In the genomic region with DNA sequence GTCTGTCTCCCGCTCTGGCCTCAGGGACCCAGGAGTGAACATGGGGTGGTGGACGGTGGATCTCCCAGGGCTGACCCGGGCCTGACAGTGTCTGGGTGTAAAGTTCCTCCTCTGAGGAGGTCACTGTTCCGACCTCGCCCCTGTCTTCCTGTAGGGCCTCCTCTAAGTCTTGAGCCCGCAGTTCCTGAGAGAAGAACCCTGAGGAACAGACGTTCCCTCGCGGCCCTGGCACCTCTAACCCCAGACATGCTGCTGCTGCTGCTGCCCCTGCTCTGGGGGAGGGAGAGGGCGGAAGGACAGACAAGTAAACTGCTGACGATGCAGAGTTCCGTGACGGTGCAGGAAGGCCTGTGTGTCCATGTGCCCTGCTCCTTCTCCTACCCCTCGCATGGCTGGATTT, we compare ENCODE assay signal across 11 cellular contexts. TPM values are rescaled to one million over a fixed set of nuclear protein-coding genes. Genes with fewer than 3 reads are reported as not detected.
DNase-seq lines count a peak whose midpoint lies in the region; ATAC-seq and TF ChIP-seq lines count a peak whose summit lies in the region.
"Had no signal": no experiment of that assay in that cellular context is flagged by ENCODE, and none has a peak within 500 bp of the region (broad histone marks: within the 10 kb centered on the region; RNA-seq: fewer than 3 reads in every experiment).

A gene (plus strand): TSS at position 178 of the 400 bp plus-strand sequence. CDS start 69 bp downstream, at position 247.

- intact Hi-C loops in activated CD8-positive, alpha-beta T cell treated with anti-CD3 and anti-CD28 coated beads for 36 hours (cut with micrococcal nuclease) = no loop called here
- intact Hi-C loops in right cardiac atrium (cut with DNase I) = no loop called here
- intact Hi-C loops in sigmoid colon (cut with DNase I) = no loop called here

- H3K4me3 ChIP-seq in HL-60 (replicated peaks; ENCODE audit: insufficient read depth, low read length) (peak within 1 kb of the TSS; percentile 29), right cardiac atrium (ENCODE audit: low read length) (no peak within 1 kb of the TSS), sigmoid colon (peak within 1 kb of the TSS in 2 of 4 donors; percentile 28 to 29)

- peak within 1 kb of the TSS; percentile 65 for H3K27ac ChIP-seq in HL-60 (replicated peaks)
- no peak within 1 kb of the TSS for H3K27ac ChIP-seq in right cardiac atrium (ENCODE audit: low read length)
- peak within 1 kb of the TSS; percentile 24 to 54 (median 41) for H3K27ac ChIP-seq in sigmoid colon

- 54% methylated on average over 14 of the region's 14 CpGs for WGBS in right cardiac atrium
- 66 to 72% methylated on average over 14 of the region's 14 CpGs for WGBS in sigmoid colon, 2 donors

- no peaks in the 10 kb centered on the region for H3K36me3 ChIP-seq in sigmoid colon

- TF ChIP-seq POLR2A in sigmoid colon (IDR thresholded peaks at IDR 0.05) = no peak

- peaks cover 71% of the 10 kb centered on the region for H3K4me1 Mint-ChIP-seq in activated CD8-positive, alpha-beta T cell treated with anti-CD3 and anti-CD28 coated beads for 36 hours (ENCODE audit: low read depth)

- H3K36me3 Mint-ChIP-seq in activated CD8-positive, alpha-beta T cell treated with anti-CD3 and anti-CD28 coated beads for 36 hours (ENCODE audit: low read depth) = peaks cover 2% of the 10 kb centered on the region

- no peaks in the 10 kb centered on the region for H3K9me3 Mint-ChIP-seq in activated CD8-positive, alpha-beta T cell treated with anti-CD3 and anti-CD28 coated beads for 36 hours

- CTCF ChIA-PET in activated CD8-positive, alpha-beta T cell treated with anti-CD3 and anti-CD28 coated beads for 36 hours (lab: Charles Lee) = interaction anchor here (1.2 to 1.4 kb wide), 3 partner anchors 10 to 135 kb away, joined by 3 to 4 read pairs (median 4); no protein-coding TSS in a partner anchor

- no peaks in the 10 kb centered on the region for H3K4me1 ChIP-seq in right cardiac atrium (ENCODE audit: control insufficient read depth, insufficient read depth, low read length)
- no peaks in the 10 kb centered on the region for H3K4me1 ChIP-seq in sigmoid colon

- H3K27me3 ChIP-seq in HL-60 (ENCODE audit: insufficient read depth, poor library complexity, severe bottlenecking) = no peaks in the 10 kb centered on the region
- no peaks in the 10 kb centered on the region for H3K27me3 ChIP-seq in right cardiac atrium (ENCODE audit: control insufficient read depth, insufficient read depth)
- peaks cover 0 to 23% (median 0%) of the 10 kb centered on the region in 3 donors for H3K27me3 ChIP-seq in sigmoid colon

- POLR2A ChIA-PET in activated CD8-positive, alpha-beta T cell treated with anti-CD3 and anti-CD28 coated beads for 36 hours (lab: Charles Lee) = interaction anchor here (1.0 to 1.2 kb wide), 2 partner anchors 11 to 28 kb away, joined by 3 read pairs; no protein-coding TSS in a partner anchor

- no peak for ATAC-seq in activated CD8-positive, alpha-beta T cell treated with anti-CD3 and anti-CD28 coated beads for 36 hours
- ATAC-seq in right cardiac atrium (peak; percentile 33 to 53), HG03097 (IDR thresholded peaks at IDR 0.05; ENCODE audit: low FRiP score, unreplicated experiment) (no peak)

- H3K27ac Mint-ChIP-seq in activated CD8-positive, alpha-beta T cell treated with anti-CD3 and anti-CD28 coated beads for 36 hours = peak within 1 kb of the TSS; percentile 88

- TF ChIP-seq CTCF in HL-60 (IDR thresholded peaks at IDR 0.05; ENCODE audit: insufficient read depth, low read length) (no peak), sigmoid colon (IDR thresholded peaks at IDR 0.05) (no peak)
- no peak for TF ChIP-seq CTCF in activated CD8-positive, alpha-beta T cell treated with anti-CD3 and anti-CD28 coated beads for 36 hours (IDR thresholded peaks at IDR 0.05)

- no peak for TF ChIP-seq EP300 in sigmoid colon (IDR thresholded peaks at IDR 0.05)

- H3K9me3 ChIP-seq in right cardiac atrium (ENCODE audit: control insufficient read depth, low read length) (no peaks in the 10 kb centered on the region), sigmoid colon (no peaks in the 10 kb centered on the region)

- peak within 1 kb of the TSS; percentile 39 for H3K4me3 Mint-ChIP-seq in activated CD8-positive, alpha-beta T cell treated with anti-CD3 and anti-CD28 coated beads for 36 hours

- no peaks in the 10 kb centered on the region for H3K27me3 Mint-ChIP-seq in activated CD8-positive, alpha-beta T cell treated with anti-CD3 and anti-CD28 coated beads for 36 hours

- DNase-seq in HL-60 (ENCODE audit: low read depth in 1 of 2, low spot score in 1 of 2) (peak; percentile 27 to 69), right cardiac atrium (peak; percentile 61 to 84 (median 84)), sigmoid colon (peak; percentile 81), HCEC 1CT (no peak), HT-29 (ENCODE audit: low spot score) (no peak)
- no peak for DNase-seq in activated CD8-positive, alpha-beta T cell treated with anti-CD3 and anti-CD28 coated beads for 36 hours
- DNase-seq: effector CD8-positive, alpha-beta T cell; NCI-H345; retina had no signal

RNA-seq across cellular contexts. Expression of the gene that starts here (rescaled TPM):
- under 1 TPM; 0.40 to 0.65 TPM for total RNA-seq in activated CD8-positive, alpha-beta T cell treated with anti-CD3 and anti-CD28 coated beads for 36 hours
- total RNA-seq in right cardiac atrium (1 to 10 TPM; 2.9 to 6.0 (median 4.7) TPM), sigmoid colon (1 to 10 TPM; 2.5 to 9.5 (median 7.0) TPM)
- polyA plus RNA-seq in right cardiac atrium (1.2 TPM), sigmoid colon (1 to 10 TPM; 2.4 to 8.8 (median 2.9) TPM)
- not detected in 2 replicates for total RNA-seq in HT-29 (2014; rRNA removed; shearing (Covaris generic))
- total RNA-seq: SK-MEL-5 had no signal

Comparison
In these comparisons a context has a peak if more than half of its experiments do, and no peak if none do; other contexts are left out.
1. DNase-seq: peak in HL-60 (2 of 2), right cardiac atrium (3 of 3) and sigmoid colon (single experiment); none in activated CD8-positive, alpha-beta T cell treated with anti-CD3 and anti-CD28 coated beads for 36 hours (single experiment), HCEC 1CT (single experiment) and HT-29 (single experiment).
2. ATAC-seq: peak in right cardiac atrium (2 of 2); none in activated CD8-positive, alpha-beta T cell treated with anti-CD3 and anti-CD28 coated beads for 36 hours (single experiment) and HG03097 (single experiment).